Comparison of ENCODE assay signal across 20 cellular contexts in genomic region chr5:5314626-5315025, GRCh38.
DNase-seq lines count a peak whose midpoint lies in the region; ATAC-seq and TF ChIP-seq lines count a peak whose summit lies in the region.
"Had no signal": no experiment of that assay in that cellular context is flagged by ENCODE, and none has a peak within 500 bp of the region (broad histone marks: within the 10 kb centered on the region; RNA-seq: fewer than 3 reads in every experiment).

No MANE protein-coding gene starts in this region.

- H3K9ac ChIP-seq in endodermal cell (ENCODE audit: extremely low read depth, low read length, poor library complexity, severe bottlenecking) (no peak overlapping the region), smooth muscle cell (ENCODE audit: low read depth) (peak overlapping the region; percentile 72)

- H3K27me3 ChIP-seq in endodermal cell (ENCODE audit: control insufficient read depth, insufficient read depth, low read length, poor library complexity, severe bottlenecking), result no peaks in the 10 kb centered on the region
- no peaks in the 10 kb centered on the region for H3K27me3 ChIP-seq in smooth muscle cell (ENCODE audit: low read depth)
- H3K27me3 ChIP-seq in body of pancreas, result no peaks in the 10 kb centered on the region

- DNase-seq in cardiac septum (ENCODE audit: low spot score), result peak; percentile 10
- no peak for DNase-seq in left cardiac atrium
- no peak for DNase-seq in endodermal cell
- peak; percentile 17 for DNase-seq in pons (ENCODE audit: low spot score)
- DNase-seq in smooth muscle cell (lab: John Stamatoyannopoulos, UW; ENCODE audit: unreplicated experiment), result no peak
- DNase-seq in NCI-H446 treated with DMSO at 0.1 percent for 48 hours (lab: John Stamatoyannopoulos, UW), result no peak
- DNase-seq in activated naive CD8-positive, alpha-beta T cell treated with anti-CD3 and anti-CD28 coated beads, Interleukin-2, amount 50 U/mL, for 24 hours, result no peak
- DNase-seq in body of pancreas, result no peak
- DNase-seq: AML-193; Caco-2; CD4-positive, alpha-beta T cell; DMS153; DMS79 treated with DMSO at 0.1 percent for 48 hours; HCEC 1CT had no signal

- H3K4me1 ChIP-seq in endodermal cell (ENCODE audit: control insufficient read depth, insufficient read depth, low read length) (peaks cover 10% of the 10 kb centered on the region), smooth muscle cell (ENCODE audit: low read depth) (peaks cover 4% of the 10 kb centered on the region), body of pancreas (peaks cover 7% of the 10 kb centered on the region)
- H3K4me1 ChIP-seq: A549 had no signal

- H3K4me1 Mint-ChIP-seq in endodermal cell, result peaks cover 40% of the 10 kb centered on the region
- no peaks in the 10 kb centered on the region for H3K4me1 Mint-ChIP-seq in activated naive CD8-positive, alpha-beta T cell treated with anti-CD3 and anti-CD28 coated beads, Interleukin-2, amount 50 U/mL, for 24 hours

- no peaks in the 10 kb centered on the region for H3K79me2 ChIP-seq in smooth muscle cell (ENCODE audit: low read depth)

- ATAC-seq in left cardiac atrium (no peak), body of pancreas (no peak)
- ATAC-seq in activated naive CD8-positive, alpha-beta T cell treated with anti-CD3 and anti-CD28 coated beads, Interleukin-2, amount 50 U/mL, for 24 hours, result no peak
- ATAC-seq: A549, GM12878, GM23338 had no signal

- no peaks in the 10 kb centered on the region for H3K27me3 Mint-ChIP-seq in endodermal cell (ENCODE audit: insufficient read depth)
- H3K27me3 Mint-ChIP-seq in activated naive CD8-positive, alpha-beta T cell treated with anti-CD3 and anti-CD28 coated beads, Interleukin-2, amount 50 U/mL, for 24 hours, result no peaks in the 10 kb centered on the region
- H3K27me3 Mint-ChIP-seq: CD4-positive, alpha-beta T cell had no signal

- no peak for TF ChIP-seq POLR2A in body of pancreas (IDR thresholded peaks at IDR 0.05)

- no peaks in the 10 kb centered on the region for H3K36me3 Mint-ChIP-seq in endodermal cell (ENCODE audit: low read depth)
- H3K36me3 Mint-ChIP-seq in activated naive CD8-positive, alpha-beta T cell treated with anti-CD3 and anti-CD28 coated beads, Interleukin-2, amount 50 U/mL, for 24 hours (ENCODE audit: low read depth), result no peaks in the 10 kb centered on the region

- H3K36me3 ChIP-seq in endodermal cell (ENCODE audit: control insufficient read depth, insufficient read depth, low read length) (no peaks in the 10 kb centered on the region), smooth muscle cell (ENCODE audit: low read depth) (no peaks in the 10 kb centered on the region), body of pancreas (replicated peaks in 1 of 2; ENCODE audit: insufficient read depth in 1 of 2, low read depth in 2 of 2) (no peaks in the 10 kb centered on the region)

- TF ChIP-seq CTCF in endodermal cell (conservative IDR thresholded peaks at IDR 0.05) (no peak), smooth muscle cell (IDR thresholded peaks at IDR 0.05; ENCODE audit: borderline replicate concordance, insufficient read depth, poor library complexity, severe bottlenecking) (no peak), body of pancreas (IDR thresholded peaks at IDR 0.05) (no peak)

- peak overlapping the region; percentile 32 for H3K27ac Mint-ChIP-seq in endodermal cell
- H3K27ac Mint-ChIP-seq in activated naive CD8-positive, alpha-beta T cell treated with anti-CD3 and anti-CD28 coated beads, Interleukin-2, amount 50 U/mL, for 24 hours, result no peak overlapping the region
- H3K27ac Mint-ChIP-seq: CD4-positive, alpha-beta T cell; GM23338 had no signal

- no peak overlapping the region for H3K4me3 Mint-ChIP-seq in endodermal cell
- no peak overlapping the region for H3K4me3 Mint-ChIP-seq in activated naive CD8-positive, alpha-beta T cell treated with anti-CD3 and anti-CD28 coated beads, Interleukin-2, amount 50 U/mL, for 24 hours
- H3K4me3 Mint-ChIP-seq: CD4-positive, alpha-beta T cell; GM23338 had no signal

- no peak overlapping the region for H3K27ac ChIP-seq in endodermal cell (ENCODE audit: low read depth, low read length)
- peak overlapping the region; percentile 96 for H3K27ac ChIP-seq in smooth muscle cell (ENCODE audit: low read depth)
- no peak overlapping the region for H3K27ac ChIP-seq in body of pancreas
- H3K27ac ChIP-seq: 22Rv1, A549, C4-2B, HL-60 had no signal

- H4K20me1 ChIP-seq in smooth muscle cell (ENCODE audit: low read depth), result no peaks in the 10 kb centered on the region

- 88 to 100% methylated on average over 3 to 6 of the region's 6 CpGs for WGBS in endodermal cell (ENCODE audit: insufficient coverage in 1 of 2, insufficient read length in 1 of 2), 2 experiments
- WGBS in smooth muscle cell (ENCODE audit: low lambda C conversion rate), result 95% methylated on average over 6 of the region's 6 CpGs
- 80 to 88% methylated on average over 6 of the region's 6 CpGs for whole genome bisulfite sequencing in body of pancreas, 2 donors

- no peak overlapping the region for H2AFZ ChIP-seq in smooth muscle cell (ENCODE audit: low read depth)
- H2AFZ ChIP-seq: GM23338 had no signal

- H3K9me3 ChIP-seq in endodermal cell (ENCODE audit: control insufficient read depth, low read length), result peaks cover 7% of the 10 kb centered on the region
- no peaks in the 10 kb centered on the region for H3K9me3 ChIP-seq in smooth muscle cell (replicated peaks; ENCODE audit: low read depth)
- no peaks in the 10 kb centered on the region for H3K9me3 ChIP-seq in body of pancreas
- H3K9me3 ChIP-seq: A549, Caco-2 had no signal

- H3F3A ChIP-seq in smooth muscle cell (ENCODE audit: low read depth), result peaks cover 13% of the 10 kb centered on the region

- intact Hi-C loops in cardiac septum (cut with DNase I) (no loop called here), left cardiac atrium (cut with DNase I) (no loop called here), body of pancreas (cut with DNase I) (no loop called here)

- H3K9me3 Mint-ChIP-seq in endodermal cell, result peaks cover 9% of the 10 kb centered on the region
- H3K9me3 Mint-ChIP-seq in activated naive CD8-positive, alpha-beta T cell treated with anti-CD3 and anti-CD28 coated beads, Interleukin-2, amount 50 U/mL, for 24 hours, result peaks cover 4% of the 10 kb centered on the region
- H3K9me3 Mint-ChIP-seq: CD4-positive, alpha-beta T cell; GM23338 had no signal

- H3K4me3 ChIP-seq in endodermal cell (ENCODE audit: low read length) (peak overlapping the region; percentile 36), smooth muscle cell (no peak overlapping the region), body of pancreas (no peak overlapping the region)
- H3K4me3 ChIP-seq: A549, GM12878, GM23338 had no signal

- no peak overlapping the region for H3K4me2 ChIP-seq in smooth muscle cell
- H3K4me2 ChIP-seq: A549, GM23338 had no signal

Comparison
In these comparisons a context has a peak if more than half of its experiments do, and no peak if none do; other contexts are left out.
1. DNase-seq: peak in cardiac septum (single experiment) and pons (single experiment); none in left cardiac atrium (single experiment), endodermal cell (single experiment), smooth muscle cell (single experiment), NCI-H446 treated with DMSO at 0.1 percent for 48 hours (single experiment), activated naive CD8-positive, alpha-beta T cell treated with anti-CD3 and anti-CD28 coated beads, Interleukin-2, amount 50 U/mL, for 24 hours (single experiment) and body of pancreas (0 of 4).